In genomic region chr1:31201871-31202270, GRCh38 we compare ENCODE assay signal across 22 cellular contexts.
"Had no signal": no experiment of that assay in that cellular context is flagged by ENCODE, and none has a peak within 500 bp of the region (broad histone marks: within the 10 kb centered on the region; RNA-seq: fewer than 3 reads in every experiment).

No MANE protein-coding gene starts in this region.

- DNase-seq: activated CD4-positive, alpha-beta T cell treated with anti-CD3 and anti-CD28 coated beads for 48 hours; activated CD4-positive, CD25-positive, alpha-beta regulatory T cell; activated CD8-positive, alpha-beta memory T cell treated with anti-CD3 and anti-CD28 coated beads, Interleukin-2, amount 50 U/mL, for 4 hours; activated naive CD4-positive, alpha-beta T cell treated with anti-CD3 and anti-CD28 coated beads for 36 hours; activated T-cell treated with anti-CD3 and anti-CD28 coated beads, Interleukin-2, amount 50 U/mL, for 4 hours; anterior cingulate cortex; brain microvascular endothelial cell; effector memory CD4-positive, alpha-beta T cell; esophagus squamous epithelium; immature natural killer cell; kidney glomerular epithelial cell; left ventricle myocardium superior; mucosa of descending colon; naive B cell; ovary; psoas muscle; right lobe of liver; small intestine; stimulated activated CD4-positive, alpha-beta T cell treated with anti-CD3 and anti-CD28 coated beads, Interleukin-15, amount 100 ng/mL, for 24 hours; stimulated activated CD4-positive, alpha-beta T cell treated with anti-CD3 and anti-CD28 coated beads, Interleukin-2, amount 100 ng/mL, for 48 hours; T-helper 9 cell; upper lobe of right lung had no signal

- H3K27ac ChIP-seq: brain microvascular endothelial cell, esophagus squamous epithelium, ovary, psoas muscle, right lobe of liver, upper lobe of right lung had no signal

- ATAC-seq: activated T-cell treated with anti-CD3 and anti-CD28 coated beads, Interleukin-2, amount 50 U/mL, for 4 hours; left ventricle myocardium superior; mucosa of descending colon; psoas muscle; right lobe of liver; upper lobe of right lung had no signal
